Comparison of ENCODE assay signal across 8 cellular contexts in genomic region chr6:36874443-36875249, GRCh38. TPM values are rescaled to one million over a fixed set of nuclear protein-coding genes. Genes with fewer than 3 reads are reported as not detected.
A peak's percentile ranks its signal among the peaks of the same experiment; 100 is the strongest.
DNase-seq lines count a peak whose midpoint lies in the region; ATAC-seq and TF ChIP-seq lines count a peak whose summit lies in the region.

TSS of gene PPIL1 (minus strand) at chr6:36874803. CDS start at chr6:36874772, 31 bp downstream.

- peak within 1 kb of the TSS; percentile 92 for H3K4me3 Mint-ChIP-seq in activated naive CD4-positive, alpha-beta T cell treated with anti-CD3 and anti-CD28 coated beads, Interleukin-2, amount 10 ng/mL, durations not matched to agents 7 days and 5 days

- TF ChIP-seq RAD21 in HCT116 (IDR thresholded peaks at IDR 0.05; ENCODE audit: low read depth), result no peak

- POLR2A ChIA-PET in HCT116 (lab: Charles Lee), result interaction anchor here (1.4 to 1.6 kb wide), 2 partner anchors 11 to 39 kb away, joined by 4 to 11 read pairs; partner anchors contain the start of gene C6orf89

- H4K20me1 ChIP-seq in HCT116 (ENCODE audit: insufficient read depth), result no peaks in the 10 kb centered on the region

- H3K27me3 Mint-ChIP-seq in activated naive CD4-positive, alpha-beta T cell treated with anti-CD3 and anti-CD28 coated beads, Interleukin-2, amount 10 ng/mL, durations not matched to agents 7 days and 5 days, result peaks cover 8% of the 10 kb centered on the region

- peak within 1 kb of the TSS; percentile 96 for H2AFZ ChIP-seq in HCT116 (ENCODE audit: low read depth, low read length, poor library complexity, severe bottlenecking)

- H3K36me3 ChIP-seq in HCT116 (ENCODE audit: control insufficient read depth in 1 of 2, insufficient read depth in 2 of 2, low read length in 2 of 2) (peaks cover 5 to 8% of the 10 kb centered on the region in 2 experiments; a peak in 2 of 4 replicates), SK-N-MC (ENCODE audit: insufficient read depth, low read length) (peaks cover 33% of the 10 kb centered on the region), suprapubic skin (no peaks in the 10 kb centered on the region)

- H3K9ac ChIP-seq in HCT116 (ENCODE audit: low read length) (peak within 1 kb of the TSS; percentile 94), SK-N-MC (ENCODE audit: insufficient read length) (peak within 1 kb of the TSS; percentile 98)

- peak; percentile 91 for ATAC-seq in HCT116

- peaks cover 62% of the 10 kb centered on the region for H3K4me1 Mint-ChIP-seq in activated naive CD4-positive, alpha-beta T cell treated with anti-CD3 and anti-CD28 coated beads, Interleukin-2, amount 10 ng/mL, durations not matched to agents 7 days and 5 days

- H3K4me1 ChIP-seq in HCT116 (ENCODE audit: control insufficient read depth in 1 of 2, insufficient read depth in 2 of 2, low read length in 2 of 2), result peaks cover 8 to 17% of the 10 kb centered on the region in 2 experiments; a peak in 3 of 4 replicates
- H3K4me1 ChIP-seq in suprapubic skin, result peaks cover 18% of the 10 kb centered on the region

- H3K9me3 Mint-ChIP-seq in activated naive CD4-positive, alpha-beta T cell treated with anti-CD3 and anti-CD28 coated beads, Interleukin-2, amount 10 ng/mL, durations not matched to agents 7 days and 5 days, result no peaks in the 10 kb centered on the region

- no peaks in the 10 kb centered on the region for H3K27me3 ChIP-seq in HCT116 (ENCODE audit: insufficient read depth, low read length)
- peaks cover 4% of the 10 kb centered on the region for H3K27me3 ChIP-seq in suprapubic skin

- DNase-seq in GDM1 (lab: John Stamatoyannopoulos, UW) (peak; percentile 90), HCT116 (ENCODE audit: low read depth, low spot score) (peak; percentile 88), MV-4-11 (lab: John Stamatoyannopoulos, UW) (peak; percentile 91), SK-N-MC (ENCODE audit: low read depth, low spot score) (peak; percentile 92), germinal center (ENCODE audit: low spot score) (peak; percentile 94), non-pigmented ciliary epithelial cell (ENCODE audit: low read depth) (peak; percentile 62), suprapubic skin (ENCODE audit: low spot score in 2 of 2) (peak; percentile 92 to 94)
- peak; percentile 86 for DNase-seq in activated naive CD4-positive, alpha-beta T cell treated with anti-CD3 and anti-CD28 coated beads, Interleukin-2, amount 10 ng/mL, durations not matched to agents 7 days and 5 days

- no peaks in the 10 kb centered on the region for H3K9me2 ChIP-seq in HCT116 (ENCODE audit: insufficient read depth)

- peak within 1 kb of the TSS; percentile 93 for H3K4me2 ChIP-seq in HCT116 (ENCODE audit: low read length)

- intact Hi-C loops in HCT116 (cut with micrococcal nuclease), result loop anchor here (5.0 kb wide), 1 partner anchor 107 kb away; no protein-coding TSS in a partner anchor

- under 1% methylated on average over 53 of the region's 54 CpGs for WGBS in suprapubic skin

- CTCF ChIA-PET in HCT116 (lab: Charles Lee), result interaction anchor here (1.1 to 3.6 kb wide), 8 partner anchors 10 to 143 kb away, joined by 3 to 29 read pairs (median 8); partner anchors contain the start of gene C6orf89
- CTCF ChIA-PET in activated naive CD4-positive, alpha-beta T cell treated with anti-CD3 and anti-CD28 coated beads, Interleukin-2, amount 10 ng/mL, durations not matched to agents 7 days and 5 days (lab: Charles Lee), result interaction anchor here (0.6 to 8.4 kb wide), 15 partner anchors 10 to 320 kb away, joined by 3 to 51 read pairs (median 6); partner anchors contain the start of gene C6orf89

- peaks cover 21% of the 10 kb centered on the region for H3K36me3 Mint-ChIP-seq in activated naive CD4-positive, alpha-beta T cell treated with anti-CD3 and anti-CD28 coated beads, Interleukin-2, amount 10 ng/mL, durations not matched to agents 7 days and 5 days

- H3K4me3 ChIP-seq in HCT116 (replicated peaks in 1 of 2; ENCODE audit: low read depth in 1 of 2, low read length in 2 of 2), result peak within 1 kb of the TSS; percentile 68 to 84
- peak within 1 kb of the TSS; percentile 90 for H3K4me3 ChIP-seq in SK-N-MC
- peak within 1 kb of the TSS; percentile 98 for H3K4me3 ChIP-seq in suprapubic skin

- no peak for TF ChIP-seq EP300 in suprapubic skin (IDR thresholded peaks at IDR 0.05)

- H3K9me3 ChIP-seq in HCT116 (ENCODE audit: control insufficient read depth in 1 of 2, insufficient read depth in 1 of 2, low read depth in 1 of 2, low read length in 2 of 2) (no peaks in the 10 kb centered on the region), SK-N-MC (ENCODE audit: low read depth, low read length) (no peaks in the 10 kb centered on the region), suprapubic skin (no peaks in the 10 kb centered on the region)

- H3K27ac ChIP-seq in HCT116 (ENCODE audit: low read depth, low read length) (peak within 1 kb of the TSS; percentile 93), SK-N-MC (peak within 1 kb of the TSS; percentile 98), suprapubic skin (peak within 1 kb of the TSS; percentile 90)

- peaks cover 32% of the 10 kb centered on the region for H3K79me2 ChIP-seq in HCT116 (ENCODE audit: insufficient read depth, low read length)

- no peak for TF ChIP-seq CTCF in HCT116 (IDR thresholded peaks at IDR 0.05 in 2 of 3, conservative IDR thresholded peaks at IDR 0.05 in 1 of 3; ENCODE audit: borderline replicate concordance in 1 of 3, insufficient read depth in 1 of 3, low read depth in 2 of 3, low read length in 2 of 3)
- no peak for TF ChIP-seq CTCF in suprapubic skin (IDR thresholded peaks at IDR 0.05)

- RAD21 ChIA-PET in HCT116 (lab: Charles Lee; ENCODE audit: low non-redundant PET in 1 of 2, low total read pairs in 2 of 2, uncharacterized antibody in 2 of 2, unreplicated experiment in 2 of 2), result interaction anchor here in 1 of 2 experiments (0.8 kb wide), 1 partner anchor 143 kb away, joined by 3 read pairs; no protein-coding TSS in a partner anchor

- no TSS peak for BruUV-seq in HCT116 (replicated peaks; lab: Mats Ljungman, UMichigan)

- H3K27ac Mint-ChIP-seq in activated naive CD4-positive, alpha-beta T cell treated with anti-CD3 and anti-CD28 coated beads, Interleukin-2, amount 10 ng/mL, durations not matched to agents 7 days and 5 days, result peak within 1 kb of the TSS; percentile 96

- peak; percentile 30 for TF ChIP-seq POLR2A in HCT116 (IDR thresholded peaks at IDR 0.05; ENCODE audit: borderline replicate concordance, extremely low read depth, insufficient read depth, insufficient read length)
- no peak for TF ChIP-seq POLR2A in suprapubic skin (IDR thresholded peaks at IDR 0.05)

TF ChIP-seq in HCT116, 20 proteins besides CTCF, POLR2A, EP300 and RAD21 (continues in another document):
- peak; percentile 96 for TF ChIP-seq MAX (IDR thresholded peaks at IDR 0.05)
- no peak for TF ChIP-seq ATF3 (IDR thresholded peaks at IDR 0.05)
- peak; percentile 88 for TF ChIP-seq YY1 (IDR thresholded peaks at IDR 0.05; ENCODE audit: extremely low read depth, insufficient replicate concordance, low read depth, low read length)
- no peak for TF ChIP-seq JUND (IDR thresholded peaks at IDR 0.05)
- peak; percentile 77 for TF ChIP-seq CBX3 (IDR thresholded peaks at IDR 0.05; ENCODE audit: low read depth)
- TF ChIP-seq ZFX (IDR thresholded peaks at IDR 0.05), result peak; percentile 61
- TF ChIP-seq SP1 (IDR thresholded peaks at IDR 0.05; ENCODE audit: low read depth), result peak; percentile 41; the same call in 1 of the 2 replicates
- peak; percentile 9; the same call in 1 of the 2 replicates for TF ChIP-seq EGR1 (IDR thresholded peaks at IDR 0.05; ENCODE audit: low read depth)
- TF ChIP-seq TCF7L2 (IDR thresholded peaks at IDR 0.05; ENCODE audit: borderline replicate concordance, extremely low read depth, insufficient read depth, insufficient read length), result peak; percentile 58
- peak; percentile 55; the same call in 1 of the 2 replicates for TF ChIP-seq SRF (IDR thresholded peaks at IDR 0.05; ENCODE audit: low read depth)
- no peak for TF ChIP-seq ZNF274 (IDR thresholded peaks at IDR 0.05; ENCODE audit: low read depth, low read length)
- TF ChIP-seq ELF1 (IDR thresholded peaks at IDR 0.05; ENCODE audit: borderline replicate concordance, low read depth), result no peak
- no peak for TF ChIP-seq EZH2 (IDR thresholded peaks at IDR 0.05)
- TF ChIP-seq POLR2AphosphoS5 (IDR thresholded peaks at IDR 0.05; ENCODE audit: low read depth, low read length), result peak; percentile 66
- no peak for TF ChIP-seq CEBPB (IDR thresholded peaks at IDR 0.05; ENCODE audit: low read depth)
- no peak for TF ChIP-seq REST (IDR thresholded peaks at IDR 0.05; ENCODE audit: low read depth)

RNA-seq across cellular contexts. Expression of gene PPIL1, which starts in this region (rescaled TPM):
- 42.0 TPM for total RNA-seq in HCT116 (2021; ENCODE audit: unreplicated experiment)
- polyA plus RNA-seq in HCT116 (2012), result 22.8 and 32.1 TPM in 2 replicates
- 10 to 100 TPM in 1 of 4 donors, 1 to 10 TPM in 3; 4.1 to 16.6 (median 7.7) TPM for total RNA-seq in suprapubic skin

Comparison
In these comparisons a context has a peak if more than half of its experiments do, and no peak if none do; other contexts are left out.
1. Peak in every context shown above with its lines: DNase-seq, ATAC-seq, H3K4me3 ChIP-seq and H3K27ac ChIP-seq.